ENCODE assay signal across 13 cellular contexts in genomic region chr3:188358787-188359493, GRCh38.
DNase-seq lines count a peak whose midpoint lies in the region; TF ChIP-seq lines count a peak whose summit lies in the region.
"Had no signal": no experiment of that assay in that cellular context is flagged by ENCODE, and none has a peak within 500 bp of the region (broad histone marks: within the 10 kb centered on the region; RNA-seq: fewer than 3 reads in every experiment).

No MANE protein-coding gene starts in this region.

- TF ChIP-seq POLR2A in uterus (IDR thresholded peaks at IDR 0.05) = no peak

- H3K27me3 ChIP-seq in uterus = no peaks in the 10 kb centered on the region
- H3K27me3 ChIP-seq: thyroid gland had no signal

- H3K36me3 Mint-ChIP-seq in activated CD4-positive, alpha-beta T cell treated with anti-CD3 and anti-CD28 coated beads, Interleukin-2, amount 10 ng/mL, durations not matched to agents 7 days and 5 days (ENCODE audit: low read depth) = peaks cover 13% of the 10 kb centered on the region
- H3K36me3 Mint-ChIP-seq in osteocyte (ENCODE audit: unreplicated experiment) = peaks cover 7% of the 10 kb centered on the region

- no peaks in the 10 kb centered on the region for H3K27me3 Mint-ChIP-seq in activated CD4-positive, alpha-beta T cell treated with anti-CD3 and anti-CD28 coated beads, Interleukin-2, amount 10 ng/mL, durations not matched to agents 7 days and 5 days
- H3K27me3 Mint-ChIP-seq in osteocyte (ENCODE audit: unreplicated experiment) = no peaks in the 10 kb centered on the region

- peak overlapping the region; percentile 83 for H3K27ac Mint-ChIP-seq in activated CD4-positive, alpha-beta T cell treated with anti-CD3 and anti-CD28 coated beads, Interleukin-2, amount 10 ng/mL, durations not matched to agents 7 days and 5 days
- peak overlapping the region; percentile 48 for H3K27ac Mint-ChIP-seq in osteocyte (ENCODE audit: unreplicated experiment)

- peaks cover 3% of the 10 kb centered on the region for H3K9me3 Mint-ChIP-seq in activated CD4-positive, alpha-beta T cell treated with anti-CD3 and anti-CD28 coated beads, Interleukin-2, amount 10 ng/mL, durations not matched to agents 7 days and 5 days
- H3K9me3 Mint-ChIP-seq in osteocyte (ENCODE audit: unreplicated experiment) = no peaks in the 10 kb centered on the region

- peak overlapping the region; percentile 28 for H3K4me3 Mint-ChIP-seq in activated CD4-positive, alpha-beta T cell treated with anti-CD3 and anti-CD28 coated beads, Interleukin-2, amount 10 ng/mL, durations not matched to agents 7 days and 5 days
- H3K4me3 Mint-ChIP-seq in osteocyte (ENCODE audit: unreplicated experiment) = no peak overlapping the region

- H3K4me3 ChIP-seq in uterus = no peak overlapping the region
- H3K4me3 ChIP-seq: thyroid gland had no signal

- H3K9me3 ChIP-seq in KOPT-K1 (ENCODE audit: insufficient read depth, low read length, poor library complexity, severe bottlenecking) (no peaks in the 10 kb centered on the region), uterus (no peaks in the 10 kb centered on the region)
- H3K9me3 ChIP-seq: thyroid gland had no signal

- CTCF ChIA-PET in activated CD4-positive, alpha-beta T cell treated with anti-CD3 and anti-CD28 coated beads, Interleukin-2, amount 10 ng/mL, durations not matched to agents 7 days and 5 days (lab: Charles Lee) = interaction anchor here (1.1 kb wide), 1 partner anchor 10 kb away, joined by 6 read pairs; no protein-coding TSS in a partner anchor

- H3K4me1 ChIP-seq in uterus = peaks cover 2 to 8% of the 10 kb centered on the region in 2 donors
- H3K4me1 ChIP-seq: thyroid gland had no signal

- TF ChIP-seq CTCF in osteocyte (IDR thresholded peaks at IDR 0.05) = no peak
- no peak for TF ChIP-seq CTCF in uterus (IDR thresholded peaks at IDR 0.05)

- H3K4me1 Mint-ChIP-seq in activated CD4-positive, alpha-beta T cell treated with anti-CD3 and anti-CD28 coated beads, Interleukin-2, amount 10 ng/mL, durations not matched to agents 7 days and 5 days = peaks cover 33% of the 10 kb centered on the region
- H3K4me1 Mint-ChIP-seq in osteocyte (ENCODE audit: unreplicated experiment) = peaks cover 32% of the 10 kb centered on the region

- peak overlapping the region; percentile 79 for H3K27ac ChIP-seq in KOPT-K1 (ENCODE audit: low read depth, low read length, poor library complexity, severe bottlenecking)
- H3K27ac ChIP-seq in uterus = peak overlapping the region in 1 of 2 donors; percentile 28
- H3K27ac ChIP-seq: HL-60, thyroid gland, VCaP had no signal

- H3K36me3 ChIP-seq in KOPT-K1 (ENCODE audit: insufficient read depth, low read length) (no peaks in the 10 kb centered on the region), uterus (no peaks in the 10 kb centered on the region)
- H3K36me3 ChIP-seq: thyroid gland had no signal

- POLR2A ChIA-PET in activated CD4-positive, alpha-beta T cell treated with anti-CD3 and anti-CD28 coated beads, Interleukin-2, amount 10 ng/mL, durations not matched to agents 7 days and 5 days (lab: Charles Lee) = interaction anchor here (0.6 kb wide), 1 partner anchor 621 kb away, joined by 4 read pairs; no protein-coding TSS in a partner anchor

- peak; percentile 38 for DNase-seq in activated CD4-positive, alpha-beta T cell treated with anti-CD3 and anti-CD28 coated beads, Interleukin-2, amount 10 ng/mL, durations not matched to agents 7 days and 5 days
- DNase-seq in activated CD4-positive, alpha-beta T cell treated with anti-CD3 and anti-CD28 coated beads, Interleukin-2, amount 50 U/mL, for 1 hour = no peak
- DNase-seq in activated gamma-delta T cell treated with anti-CD3 and anti-CD28 coated beads, Interleukin-2, amount 50 U/mL, for 16 hours (ENCODE audit: low read depth) = peak; percentile 15
- DNase-seq in osteocyte (ENCODE audit: extremely low spot score, unreplicated experiment) (no peak), MV-4-11 (lab: John Stamatoyannopoulos, UW) (no peak), NCI-H187 treated with DMSO at 0.1 percent for 48 hours (lab: John Stamatoyannopoulos, UW) (no peak), uterus (no peak)
- DNase-seq: NCI-H1436 treated with DMSO at 0.1 percent for 48 hours; stimulated activated CD4-positive, alpha-beta T cell treated with anti-CD3 and anti-CD28 coated beads, Interleukin-2, amount 100 ng/mL, for 24 hours; thyroid gland had no signal

- intact Hi-C loops in uterus (cut with DNase I; ENCODE audit: low total_unique reads) = no loop called here

Comparison
In these comparisons a context has a peak if more than half of its experiments do, and no peak if none do; other contexts are left out.
1. DNase-seq: peak in activated CD4-positive, alpha-beta T cell treated with anti-CD3 and anti-CD28 coated beads, Interleukin-2, amount 10 ng/mL, durations not matched to agents 7 days and 5 days (single experiment) and activated gamma-delta T cell treated with anti-CD3 and anti-CD28 coated beads, Interleukin-2, amount 50 U/mL, for 16 hours (single experiment); none in activated CD4-positive, alpha-beta T cell treated with anti-CD3 and anti-CD28 coated beads, Interleukin-2, amount 50 U/mL, for 1 hour (single experiment), osteocyte (single experiment), MV-4-11 (single experiment), NCI-H187 treated with DMSO at 0.1 percent for 48 hours (single experiment) and uterus (0 of 2).